ENCODE assay signal across 17 cellular contexts in the genomic region with DNA sequence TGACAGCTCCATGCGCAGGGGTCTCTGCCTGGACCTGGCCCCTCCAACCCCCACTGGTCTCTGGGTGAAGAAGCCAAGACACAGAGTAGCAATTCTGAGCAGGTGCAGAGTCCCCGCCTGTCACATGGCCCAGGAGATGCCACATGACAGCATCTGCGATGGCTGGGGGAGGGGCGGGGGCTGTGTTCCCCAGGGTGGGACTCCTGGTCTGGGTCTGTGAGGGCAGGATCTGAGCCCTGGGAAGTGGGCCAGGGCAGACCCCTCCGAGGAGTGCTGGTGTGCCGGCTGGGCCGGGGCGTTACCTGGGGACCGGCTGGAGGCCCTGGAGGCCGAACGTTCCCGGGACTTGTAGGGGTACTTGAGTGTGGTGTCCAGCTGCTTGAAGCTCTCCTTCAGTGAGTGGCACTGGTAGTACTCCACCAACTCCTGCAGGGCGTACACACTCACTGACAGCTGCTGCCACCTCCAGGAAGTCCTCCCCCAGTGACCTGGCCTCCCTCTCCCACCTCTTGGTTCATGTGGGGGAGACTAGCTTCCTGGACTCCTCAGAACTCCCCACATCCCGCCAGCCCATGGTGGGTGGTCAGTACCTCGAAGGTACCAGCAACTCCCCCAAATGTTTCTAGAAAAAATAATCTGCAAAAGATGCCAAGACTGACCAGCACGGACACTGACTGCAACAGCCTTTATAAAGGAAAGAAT. TPM values are rescaled to one million over a fixed set of nuclear protein-coding genes. Genes with fewer than 3 reads are reported as not detected.
DNase-seq lines count a peak whose midpoint lies in the region; ATAC-seq, FAIRE-seq and TF ChIP-seq lines count a peak whose summit lies in the region.
"Had no signal": no experiment of that assay in that cellular context is flagged by ENCODE, and none has a peak within 500 bp of the region (broad histone marks: within the 10 kb centered on the region; RNA-seq: fewer than 3 reads in every experiment).

No MANE protein-coding gene starts in this region.

- peaks cover 56% of the 10 kb centered on the region for H3K36me3 Mint-ChIP-seq in WTC11

- ATAC-seq in WTC11 (no peak), heart left ventricle (no peak), pancreas (peak; percentile 39 to 50 (median 45)), GM19351 (IDR thresholded peaks at IDR 0.05; ENCODE audit: unreplicated experiment) (no peak)
- ATAC-seq: T-helper 17 cell had no signal

- H3K27me3 ChIP-seq in BE2C (no peaks in the 10 kb centered on the region), heart left ventricle (no peaks in the 10 kb centered on the region), pancreas (no peaks in the 10 kb centered on the region), small intestine (ENCODE audit: control insufficient read depth in 2 of 2, insufficient read depth in 2 of 2, low read length in 2 of 2) (no peaks in the 10 kb centered on the region)

- H3K4me3 Mint-ChIP-seq in WTC11: no peak overlapping the region
- H3K4me3 Mint-ChIP-seq: stimulated activated naive CD8-positive, alpha-beta T cell treated with anti-CD3 and anti-CD28 coated beads, Interleukin-15, Interleukin-2, amounts not matched to agents 100 ng/mL and 50 ng/mL, for 24 hours; T-helper 17 cell had no signal

- TF ChIP-seq CTCF in BE2C (IDR thresholded peaks at IDR 0.05; ENCODE audit: low read depth, low read length): no peak
- no peak for TF ChIP-seq CTCF in WTC11 (IDR thresholded peaks at IDR 0.05)
- no peak for TF ChIP-seq CTCF in heart left ventricle (IDR thresholded peaks at IDR 0.05)
- TF ChIP-seq CTCF in pancreas (IDR thresholded peaks at IDR 0.05): no peak
- no peak for TF ChIP-seq CTCF in GM20000 (IDR thresholded peaks at IDR 0.05; ENCODE audit: extremely low read depth, missing control alignments)
- TF ChIP-seq CTCF in GM10248 (IDR thresholded peaks at IDR 0.05; ENCODE audit: control extremely low read depth, extremely low read depth, low read depth, missing control alignments): no peak

- intact Hi-C loops in heart left ventricle (cut with DNase I) (no loop called here), pancreas (cut with DNase I) (no loop called here)

- no peak overlapping the region for H3K27ac Mint-ChIP-seq in WTC11
- H3K27ac Mint-ChIP-seq: stimulated activated naive CD8-positive, alpha-beta T cell treated with anti-CD3 and anti-CD28 coated beads, Interleukin-15, Interleukin-2, amounts not matched to agents 100 ng/mL and 50 ng/mL, for 24 hours; T-helper 17 cell had no signal

- no peak for TF ChIP-seq POLR2A in heart left ventricle (IDR thresholded peaks at IDR 0.05)

- peaks cover 22% of the 10 kb centered on the region for H3K9me3 Mint-ChIP-seq in WTC11
- H3K9me3 Mint-ChIP-seq: stimulated activated naive CD8-positive, alpha-beta T cell treated with anti-CD3 and anti-CD28 coated beads, Interleukin-15, Interleukin-2, amounts not matched to agents 100 ng/mL and 50 ng/mL, for 24 hours had no signal

- CTCF ChIA-PET in WTC11 (lab: Charles Lee) (interaction anchor here (0.7 to 4.9 kb wide), 7 partner anchors 9 to 255 kb away, joined by 3 to 52 read pairs (median 9); no protein-coding TSS in a partner anchor), GM10248 (lab: Yijun Ruan, JAX) (interaction anchor here (0.8 to 8.2 kb wide), 4 partner anchors 12 to 224 kb away, joined by 3 to 75 read pairs (median 6); no protein-coding TSS in a partner anchor)

- FAIRE-seq in pancreas (lab: Jason Lieb, UNC): no peak
- FAIRE-seq in small intestine (lab: Jason Lieb, UNC): no peak

- H3K36me3 ChIP-seq in BE2C (peaks cover 71% of the 10 kb centered on the region), heart left ventricle (peaks cover 0 to 76% (median 22%) of the 10 kb centered on the region in 9 donors), pancreas (peaks cover 3 to 32% (median 15%) of the 10 kb centered on the region in 3 donors), small intestine (ENCODE audit: control insufficient read depth in 2 of 2, insufficient read depth in 2 of 2, low read length in 2 of 2) (peaks cover 26 to 34% of the 10 kb centered on the region in 2 donors)

- H3K4me1 Mint-ChIP-seq in WTC11: no peaks in the 10 kb centered on the region
- H3K4me1 Mint-ChIP-seq: T-helper 17 cell had no signal

- H3K27me3 Mint-ChIP-seq in WTC11 (ENCODE audit: low read depth): no peaks in the 10 kb centered on the region
- H3K27me3 Mint-ChIP-seq: stimulated activated naive CD8-positive, alpha-beta T cell treated with anti-CD3 and anti-CD28 coated beads, Interleukin-15, Interleukin-2, amounts not matched to agents 100 ng/mL and 50 ng/mL, for 24 hours; T-helper 17 cell had no signal

- H3K27ac ChIP-seq in heart left ventricle (no peak overlapping the region), pancreas (peak overlapping the region; percentile 58 to 81 (median 72)), small intestine (ENCODE audit: low read depth in 1 of 2, low read length in 1 of 2) (no peak overlapping the region)

- POLR2A ChIA-PET in WTC11 (lab: Charles Lee) (no interaction called here), GM10248 (lab: Yijun Ruan, JAX) (no interaction called here)

- no peaks in the 10 kb centered on the region for H3K4me1 ChIP-seq in BE2C
- H3K4me1 ChIP-seq in heart left ventricle: peaks cover 0 to 6% (median 0%) of the 10 kb centered on the region in 12 donors
- no peaks in the 10 kb centered on the region for H3K4me1 ChIP-seq in pancreas
- H3K4me1 ChIP-seq in small intestine (ENCODE audit: control insufficient read depth in 2 of 2, insufficient read depth in 1 of 2, low read depth in 1 of 2, low read length in 1 of 2): no peaks in the 10 kb centered on the region

- H3K9me3 ChIP-seq in BE2C (peaks cover 4% of the 10 kb centered on the region), heart left ventricle (peaks cover 0 to 31% (median 10%) of the 10 kb centered on the region in 12 donors), pancreas (no peaks in the 10 kb centered on the region), small intestine (ENCODE audit: control insufficient read depth, low read depth) (no peaks in the 10 kb centered on the region)

- DNase-seq in BE2C (peak; percentile 27), WTC11 (ENCODE audit: low spot score) (peak; percentile 8), heart left ventricle (peak in 3 of 5 donors; percentile 15 to 48 (median 27)), pancreas (peak; percentile 51 to 87 (median 63)), GM20000 (ENCODE audit: low spot score) (no peak), small intestine (no peak), GM10248 (ENCODE audit: extremely low spot score) (no peak)
- DNase-seq: activated CD4-positive, alpha-beta T cell treated with anti-CD3 and anti-CD28 coated beads for 1 hour; erythroblast; GF-D8; KBM-7; midbrain; NCI-H1092; nucleus accumbens had no signal

- H3K4me3 ChIP-seq in BE2C (ENCODE audit: low read depth, low read length) (no peak overlapping the region), heart left ventricle (no peak overlapping the region), pancreas (peak overlapping the region; percentile 0 to 48 (median 28)), small intestine (ENCODE audit: low read depth in 1 of 2, low read length in 2 of 2) (no peak overlapping the region)

- 89 to 93% (median 92%) methylated on average over 7 to 16 of the region's 16 CpGs for WGBS in heart left ventricle, 4 donors
- 40 to 48% methylated on average over 16 of the region's 16 CpGs for WGBS in pancreas, 2 donors
- 90 to 94% (median 93%) methylated on average over 16 of the region's 16 CpGs for WGBS in small intestine, 3 donors

TF ChIP-seq in WTC11, 78 proteins besides CTCF, POLR2A, EP300 and RAD21 (continues in another document):
- TF ChIP-seq, protein P1, sequence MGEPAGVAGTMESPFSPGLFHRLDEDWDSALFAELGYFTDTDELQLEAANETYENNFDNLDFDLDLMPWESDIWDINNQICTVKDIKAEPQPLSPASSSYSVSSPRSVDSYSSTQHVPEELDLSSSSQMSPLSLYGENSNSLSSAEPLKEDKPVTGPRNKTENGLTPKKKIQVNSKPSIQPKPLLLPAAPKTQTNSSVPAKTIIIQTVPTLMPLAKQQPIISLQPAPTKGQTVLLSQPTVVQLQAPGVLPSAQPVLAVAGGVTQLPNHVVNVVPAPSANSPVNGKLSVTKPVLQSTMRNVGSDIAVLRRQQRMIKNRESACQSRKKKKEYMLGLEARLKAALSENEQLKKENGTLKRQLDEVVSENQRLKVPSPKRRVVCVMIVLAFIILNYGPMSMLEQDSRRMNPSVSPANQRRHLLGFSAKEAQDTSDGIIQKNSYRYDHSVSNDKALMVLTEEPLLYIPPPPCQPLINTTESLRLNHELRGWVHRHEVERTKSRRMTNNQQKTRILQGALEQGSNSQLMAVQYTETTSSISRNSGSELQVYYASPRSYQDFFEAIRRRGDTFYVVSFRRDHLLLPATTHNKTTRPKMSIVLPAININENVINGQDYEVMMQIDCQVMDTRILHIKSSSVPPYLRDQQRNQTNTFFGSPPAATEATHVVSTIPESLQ (CRISPR knock-in tag; IDR thresholded peaks at IDR 0.05): no peak
- TF ChIP-seq FOXP1 (CRISPR knock-in tag; IDR thresholded peaks at IDR 0.05; ENCODE audit: borderline replicate concordance) (no peak), ATF1 (CRISPR knock-in tag; IDR thresholded peaks at IDR 0.05) (no peak), TEAD4 (CRISPR knock-in tag; IDR thresholded peaks at IDR 0.05) (no peak), NFYB (CRISPR knock-in tag; conservative IDR thresholded peaks at IDR 0.05; ENCODE audit: low read depth) (no peak)
- TF ChIP-seq, protein P2, sequence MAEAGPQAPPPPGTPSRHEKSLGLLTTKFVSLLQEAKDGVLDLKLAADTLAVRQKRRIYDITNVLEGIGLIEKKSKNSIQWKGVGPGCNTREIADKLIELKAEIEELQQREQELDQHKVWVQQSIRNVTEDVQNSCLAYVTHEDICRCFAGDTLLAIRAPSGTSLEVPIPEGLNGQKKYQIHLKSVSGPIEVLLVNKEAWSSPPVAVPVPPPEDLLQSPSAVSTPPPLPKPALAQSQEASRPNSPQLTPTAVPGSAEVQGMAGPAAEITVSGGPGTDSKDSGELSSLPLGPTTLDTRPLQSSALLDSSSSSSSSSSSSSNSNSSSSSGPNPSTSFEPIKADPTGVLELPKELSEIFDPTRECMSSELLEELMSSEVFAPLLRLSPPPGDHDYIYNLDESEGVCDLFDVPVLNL (CRISPR knock-in tag; IDR thresholded peaks at IDR 0.05; ENCODE audit: borderline replicate concordance, low read depth): no peak
- TF ChIP-seq, protein P3, sequence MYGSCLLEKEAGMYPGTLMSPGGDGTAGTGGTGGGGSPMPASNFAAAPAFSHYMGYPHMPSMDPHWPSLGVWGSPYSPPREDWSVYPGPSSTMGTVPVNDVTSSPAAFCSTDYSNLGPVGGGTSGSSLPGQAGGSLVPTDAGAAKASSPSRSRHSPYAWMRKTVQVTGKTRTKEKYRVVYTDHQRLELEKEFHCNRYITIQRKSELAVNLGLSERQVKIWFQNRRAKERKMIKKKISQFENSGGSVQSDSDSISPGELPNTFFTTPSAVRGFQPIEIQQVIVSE (CRISPR knock-in tag; IDR thresholded peaks at IDR 0.05; ENCODE audit: borderline replicate concordance): no peak

RNA-seq across cellular contexts. Expression of a gene that starts 32.1 kb away (rescaled TPM):
- polyA plus RNA-seq in BE2C (2012; ENCODE audit: insufficient read depth, insufficient read length, low read depth): 6.3 TPM
- total RNA-seq in WTC11 (2021): 8.5 to 15.2 TPM (median 13.7 TPM) in 3 replicates
- total RNA-seq in heart left ventricle: 1 to 10 TPM in 2 of 9 donors, under 1 TPM in 7; 0.23 to 1.7 (median 0.70) TPM
- under 1 TPM; 0.19 to 0.29 TPM for polyA plus RNA-seq in heart left ventricle
- total RNA-seq in pancreas: 10 to 100 TPM in 5 of 6 donors, 1 to 10 TPM in 1; 8.9 to 43.3 (median 25.9) TPM
- 10 to 100 TPM; 14.3 to 18.5 TPM for polyA plus RNA-seq in pancreas
- under 1 TPM in 2 of 3 donors, not detected in 1; 0.51 to 0.54 TPM for polyA plus RNA-seq in small intestine

Comparison
In these comparisons a context has a peak if more than half of its experiments do, and no peak if none do; other contexts are left out.
1. DNase-seq: peak in BE2C (single experiment), WTC11 (single experiment), heart left ventricle (3 of 5) and pancreas (6 of 6); none in GM20000 (single experiment), small intestine (single experiment) and GM10248 (single experiment).
2. H3K4me3 ChIP-seq: peak in pancreas (4 of 4); none in BE2C (single experiment), heart left ventricle (0 of 12) and small intestine (0 of 2).
3. ATAC-seq: peak in pancreas (4 of 4); none in WTC11 (single experiment), heart left ventricle (0 of 4) and GM19351 (single experiment).
4. H3K27ac ChIP-seq: peak in pancreas (4 of 4); none in heart left ventricle (0 of 12) and small intestine (0 of 2).